Comparison of ENCODE assay signal across 8 cellular contexts in the genomic region with DNA sequence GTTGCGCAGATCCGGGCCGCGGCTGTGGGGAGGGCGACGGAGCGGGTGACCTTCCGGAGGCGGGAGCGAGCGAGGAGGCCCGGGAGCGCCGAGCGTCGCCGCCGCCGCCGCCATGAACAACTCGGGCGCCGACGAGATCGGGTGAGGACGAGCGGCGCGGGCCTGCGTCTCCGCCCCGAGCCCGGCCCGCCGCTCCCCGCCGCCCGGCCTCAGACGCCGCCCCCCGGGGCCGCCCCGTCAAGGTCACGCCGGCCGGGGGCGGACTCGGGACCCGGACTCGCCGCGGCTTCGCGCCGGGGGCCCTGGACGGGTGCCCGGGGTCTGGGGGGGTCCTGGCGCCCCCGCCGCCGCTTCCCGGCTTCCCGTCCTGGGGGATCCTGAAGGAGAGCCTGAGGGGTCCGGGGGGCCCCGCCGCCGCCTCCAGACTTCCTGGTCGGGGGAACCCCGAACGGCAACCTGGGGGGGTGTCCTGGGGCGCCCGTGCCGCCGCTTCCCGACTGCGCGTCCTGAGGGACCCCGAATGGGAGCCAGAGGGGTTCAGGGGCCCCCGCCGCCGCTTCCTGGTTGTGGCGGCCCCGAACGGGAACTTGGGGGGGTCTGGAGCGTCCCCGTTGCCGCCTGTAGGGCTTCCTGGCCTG. TPM values are rescaled to one million over a fixed set of nuclear protein-coding genes. Genes with fewer than 3 reads are reported as not detected.
A peak's percentile ranks its signal among the peaks of the same experiment; 100 is the strongest.
DNase-seq lines count a peak whose midpoint lies in the region; ATAC-seq, FAIRE-seq and TF ChIP-seq lines count a peak whose summit lies in the region.

No MANE protein-coding gene starts in this region.

- peak overlapping the region; percentile 93 for H3K4me2 ChIP-seq in BLaER1

- TF ChIP-seq EP300 in Ishikawa (IDR thresholded peaks at IDR 0.05; ENCODE audit: borderline replicate concordance), result no peak; the same call in 1 of the 2 replicates

- peak overlapping the region in 1 of 2 donors; percentile 60 for H3K27ac Mint-ChIP-seq in activated naive CD4-positive, alpha-beta T cell treated with anti-CD3 and anti-CD28 coated beads, Interleukin-2, amount 50 U/mL, for 72 hours

- peaks cover 44% of the 10 kb centered on the region for H4K20me1 ChIP-seq in BLaER1

- H3K36me3 ChIP-seq in BLaER1 (peaks cover 39% of the 10 kb centered on the region), iPS-20b (ENCODE audit: insufficient read depth, low read depth, low read length) (peaks cover 25% of the 10 kb centered on the region)

- H3K9me3 ChIP-seq in BLaER1 (no peaks in the 10 kb centered on the region), iPS-20b (ENCODE audit: insufficient read depth, low read depth, low read length) (no peaks in the 10 kb centered on the region)

- peaks cover 77% of the 10 kb centered on the region for H3K4me1 ChIP-seq in BLaER1
- peaks cover 8% of the 10 kb centered on the region for H3K4me1 ChIP-seq in iPS-20b (ENCODE audit: insufficient read depth, low read length)

- no peaks in the 10 kb centered on the region for H3K9me3 Mint-ChIP-seq in activated naive CD4-positive, alpha-beta T cell treated with anti-CD3 and anti-CD28 coated beads, Interleukin-2, amount 50 U/mL, for 72 hours

- peak overlapping the region; percentile 100 for H3K27ac ChIP-seq in BLaER1
- H3K27ac ChIP-seq in iPS-20b (ENCODE audit: low read length), result peak overlapping the region; percentile 0

- H3K9ac ChIP-seq in BLaER1 (peak overlapping the region; percentile 100), iPS-20b (ENCODE audit: low read depth, low read length) (peak overlapping the region; percentile 91)

- H3K27me3 ChIP-seq in BLaER1 (no peaks in the 10 kb centered on the region), iPS-20b (ENCODE audit: insufficient read depth, low read length) (no peaks in the 10 kb centered on the region)

- H3K4me3 ChIP-seq in BLaER1, result peak overlapping the region; percentile 100
- H3K4me3 ChIP-seq in iPS-20b (ENCODE audit: low read length), result peak overlapping the region; percentile 91; the same call in 1 of the 2 replicates

- FAIRE-seq in GM19239 (lab: Jason Lieb, UNC), result no peak

- peak; percentile 18 for ATAC-seq in GM21423 (IDR thresholded peaks at IDR 0.05; ENCODE audit: unreplicated experiment)
- ATAC-seq in activated naive CD4-positive, alpha-beta T cell treated with anti-CD3 and anti-CD28 coated beads, Interleukin-2, amount 50 U/mL, for 72 hours, result peak; percentile 19 to 36

- peak; percentile 42 to 69 for DNase-seq in activated naive CD4-positive, alpha-beta T cell treated with anti-CD3 and anti-CD28 coated beads, Interleukin-2, amount 50 U/mL, for 72 hours (ENCODE audit: low spot score in 2 of 2)
- DNase-seq in stimulated activated CD8-positive, alpha-beta memory T cell treated with anti-CD3 and anti-CD28 coated beads, Interleukin-12 subunit alpha, Interleukin-12 subunit beta, amount 100 ng/mL, for 4 hours (ENCODE audit: low read depth), result peak; percentile 43
- no peak for DNase-seq in GM19239 (ENCODE audit: insufficient read length, low spot score)
- DNase-seq in NOMO-1 (lab: John Stamatoyannopoulos, UW; ENCODE audit: unreplicated experiment in 2 of 2), result no peak

- H3K36me3 Mint-ChIP-seq in activated naive CD4-positive, alpha-beta T cell treated with anti-CD3 and anti-CD28 coated beads, Interleukin-2, amount 50 U/mL, for 72 hours, result peaks cover 20 to 24% of the 10 kb centered on the region in 2 donors

- TF ChIP-seq RAD21 in Ishikawa (IDR thresholded peaks at IDR 0.05; ENCODE audit: low read depth), result no peak

TF ChIP-seq in Ishikawa, 13 proteins besides CTCF, POLR2A, EP300 and RAD21:
- TF ChIP-seq, protein P1, sequence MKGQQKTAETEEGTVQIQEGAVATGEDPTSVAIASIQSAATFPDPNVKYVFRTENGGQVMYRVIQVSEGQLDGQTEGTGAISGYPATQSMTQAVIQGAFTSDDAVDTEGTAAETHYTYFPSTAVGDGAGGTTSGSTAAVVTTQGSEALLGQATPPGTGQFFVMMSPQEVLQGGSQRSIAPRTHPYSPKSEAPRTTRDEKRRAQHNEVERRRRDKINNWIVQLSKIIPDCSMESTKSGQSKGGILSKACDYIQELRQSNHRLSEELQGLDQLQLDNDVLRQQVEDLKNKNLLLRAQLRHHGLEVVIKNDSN (IDR thresholded peaks at IDR 0.05), result no peak
- TF ChIP-seq MAX (IDR thresholded peaks at IDR 0.05), result no peak
- TF ChIP-seq TAF1 (IDR thresholded peaks at IDR 0.05; ENCODE audit: low read depth), result peak; percentile 0; the same call in 1 of the 2 replicates
- no peak for TF ChIP-seq CEBPB (IDR thresholded peaks at IDR 0.05)

RNA-seq across cellular contexts. Expression of gene DAZAP1, which starts 0.4 kb away (rescaled TPM):
- 100 to 1,000 TPM; 194 to 298 TPM for total RNA-seq in activated naive CD4-positive, alpha-beta T cell treated with anti-CD3 and anti-CD28 coated beads, Interleukin-2, amount 50 U/mL, for 72 hours

RNA-seq across cellular contexts. Expression of gene GAMT, which starts 6.4 kb away (rescaled TPM):
- total RNA-seq in activated naive CD4-positive, alpha-beta T cell treated with anti-CD3 and anti-CD28 coated beads, Interleukin-2, amount 50 U/mL, for 72 hours, result 10 to 100 TPM in 1 of 2 donors, 1 to 10 TPM in 1; 4.2 to 30.2 TPM

RNA-seq across cellular contexts. Expression of gene NDUFS7, which starts 24.1 kb away (rescaled TPM):
- 100 to 1,000 TPM in 1 of 2 donors, 10 to 100 TPM in 1; 89.4 to 105 TPM for total RNA-seq in activated naive CD4-positive, alpha-beta T cell treated with anti-CD3 and anti-CD28 coated beads, Interleukin-2, amount 50 U/mL, for 72 hours

RNA-seq across cellular contexts. Expression of gene RPS15, which starts 30.4 kb away (rescaled TPM):
- 1,000 to 10,000 TPM; 1,495 to 1,747 TPM for total RNA-seq in activated naive CD4-positive, alpha-beta T cell treated with anti-CD3 and anti-CD28 coated beads, Interleukin-2, amount 50 U/mL, for 72 hours

RNA-seq across cellular contexts. Expression of gene APC2, which starts 42.1 kb away (rescaled TPM):
- total RNA-seq in activated naive CD4-positive, alpha-beta T cell treated with anti-CD3 and anti-CD28 coated beads, Interleukin-2, amount 50 U/mL, for 72 hours, result under 1 TPM; 0.09 to 0.14 TPM

Comparison
In these comparisons a context has a peak if more than half of its experiments do, and no peak if none do; other contexts are left out.
1. DNase-seq: peak in activated naive CD4-positive, alpha-beta T cell treated with anti-CD3 and anti-CD28 coated beads, Interleukin-2, amount 50 U/mL, for 72 hours (2 of 2) and stimulated activated CD8-positive, alpha-beta memory T cell treated with anti-CD3 and anti-CD28 coated beads, Interleukin-12 subunit alpha, Interleukin-12 subunit beta, amount 100 ng/mL, for 4 hours (single experiment); none in GM19239 (single experiment) and NOMO-1 (0 of 2).